Comparison of ENCODE assay signal across 16 cellular contexts in genomic region chr15:87207251-87207650, GRCh38.
DNase-seq lines count a peak whose midpoint lies in the region; ATAC-seq and TF ChIP-seq lines count a peak whose summit lies in the region.
"Had no signal": no experiment of that assay in that cellular context is flagged by ENCODE, and none has a peak within 500 bp of the region (broad histone marks: within the 10 kb centered on the region; RNA-seq: fewer than 3 reads in every experiment).

No MANE protein-coding gene starts in this region.

- peak overlapping the region; percentile 45 for H4K91ac ChIP-seq in mesenchymal stem cell (ENCODE audit: low read length)

- H3K14ac ChIP-seq in mesenchymal stem cell (ENCODE audit: low read length in 2 of 2): no peak overlapping the region

- H3K4me2 ChIP-seq in mesenchymal stem cell (ENCODE audit: low read length, poor library complexity, severe bottlenecking): no peak overlapping the region
- H3K4me2 ChIP-seq: GM23338 had no signal

- H3K79me1 ChIP-seq in mesenchymal stem cell (replicated peaks; ENCODE audit: low read length, poor library complexity, severe bottlenecking): no peaks in the 10 kb centered on the region

- H3K4me3 Mint-ChIP-seq in stimulated activated memory B cell treated with anti-CD40 and anti-IgM and Interleukin-4, amounts not matched to agents 10 μg/mL and 1 μg/mL and 100 μg/mL, for 72 hours: no peak overlapping the region
- no peak overlapping the region for H3K4me3 Mint-ChIP-seq in endothelial cell (ENCODE audit: unreplicated experiment)
- H3K4me3 Mint-ChIP-seq: CD8-positive, alpha-beta T cell; GM23338 had no signal

- H3K27ac Mint-ChIP-seq in stimulated activated memory B cell treated with anti-CD40 and anti-IgM and Interleukin-4, amounts not matched to agents 10 μg/mL and 1 μg/mL and 100 μg/mL, for 72 hours: no peak overlapping the region
- H3K27ac Mint-ChIP-seq in endothelial cell (ENCODE audit: unreplicated experiment): no peak overlapping the region
- H3K27ac Mint-ChIP-seq: CD8-positive, alpha-beta T cell; GM23338 had no signal

- H3K9me3 ChIP-seq in WERI-Rb-1 (ENCODE audit: severe bottlenecking) (no peaks in the 10 kb centered on the region), mesenchymal stem cell (ENCODE audit: control insufficient read depth, low read length) (no peaks in the 10 kb centered on the region), uterus (no peaks in the 10 kb centered on the region)
- H3K9me3 ChIP-seq: BE2C, Caco-2 had no signal

- H3K4ac ChIP-seq in mesenchymal stem cell (ENCODE audit: low read depth in 1 of 2, low read length in 2 of 2): no peak overlapping the region

- TF ChIP-seq POLR2A in uterus (IDR thresholded peaks at IDR 0.05): no peak

- no peaks in the 10 kb centered on the region for H3K4me1 Mint-ChIP-seq in stimulated activated memory B cell treated with anti-CD40 and anti-IgM and Interleukin-4, amounts not matched to agents 10 μg/mL and 1 μg/mL and 100 μg/mL, for 72 hours
- H3K4me1 Mint-ChIP-seq in endothelial cell (ENCODE audit: unreplicated experiment): no peaks in the 10 kb centered on the region
- H3K4me1 Mint-ChIP-seq: GM23338 had no signal

- H3K36me3 ChIP-seq in WERI-Rb-1: no peaks in the 10 kb centered on the region
- no peaks in the 10 kb centered on the region for H3K36me3 ChIP-seq in mesenchymal stem cell (ENCODE audit: control insufficient read depth in 1 of 2, insufficient read depth in 2 of 2, low read depth in 1 of 2, low read length in 2 of 2)
- H3K36me3 ChIP-seq in uterus: no peaks in the 10 kb centered on the region
- H3K36me3 ChIP-seq: BE2C had no signal

- H3K18ac ChIP-seq in mesenchymal stem cell (ENCODE audit: low read depth in 1 of 2, low read length in 2 of 2): no peak overlapping the region

- TF ChIP-seq CTCF in WERI-Rb-1 (IDR thresholded peaks at IDR 0.05; ENCODE audit: low read depth, low read length): no peak
- no peak for TF ChIP-seq CTCF in uterus (IDR thresholded peaks at IDR 0.05)
- TF ChIP-seq CTCF in endothelial cell (IDR thresholded peaks at IDR 0.05; ENCODE audit: unreplicated experiment): no peak

- H3K4me1 ChIP-seq in mesenchymal stem cell (ENCODE audit: control insufficient read depth, insufficient read depth, low read depth, low read length) (no peaks in the 10 kb centered on the region), uterus (no peaks in the 10 kb centered on the region)
- H3K4me1 ChIP-seq: Caco-2 had no signal

- DNase-seq in NCI-H524 (lab: John Stamatoyannopoulos, UW) (peak; percentile 99), NCI-H82 treated with DMSO at 0.1 percent for 48 hours (lab: John Stamatoyannopoulos, UW; ENCODE audit: unreplicated experiment) (peak; percentile 97), WERI-Rb-1 (no peak), mesenchymal stem cell (no peak), uterus (no peak), endothelial cell (ENCODE audit: low spot score) (no peak)
- DNase-seq: BE2C; Caco-2; CD8-positive, alpha-beta T cell; DND-41; GDM1; H7 had no signal

- no peak overlapping the region for H2AK5ac ChIP-seq in mesenchymal stem cell (ENCODE audit: low read length, severe bottlenecking)

- no peak overlapping the region for H3K23ac ChIP-seq in mesenchymal stem cell (ENCODE audit: low read length in 2 of 2)

- H3K27me3 ChIP-seq in WERI-Rb-1 (ENCODE audit: insufficient read depth, low read depth, severe bottlenecking): no peaks in the 10 kb centered on the region
- H3K27me3 ChIP-seq in mesenchymal stem cell (ENCODE audit: control insufficient read depth in 1 of 2, insufficient read depth in 1 of 2, low read length in 2 of 2): no peaks in the 10 kb centered on the region
- H3K27me3 ChIP-seq in uterus: no peaks in the 10 kb centered on the region
- H3K27me3 ChIP-seq: BE2C had no signal

- no peak for ATAC-seq in stimulated activated memory B cell treated with anti-CD40 and anti-IgM and Interleukin-4, amounts not matched to agents 10 μg/mL and 1 μg/mL and 100 μg/mL, for 72 hours
- no peak for ATAC-seq in GM18511 (IDR thresholded peaks at IDR 0.05; ENCODE audit: unreplicated experiment)
- ATAC-seq: CD8-positive, alpha-beta T cell; GM23338 had no signal

- no peak overlapping the region for H2BK12ac ChIP-seq in mesenchymal stem cell (ENCODE audit: low read length in 2 of 2)

- intact Hi-C loops in uterus (cut with DNase I; ENCODE audit: low total_unique reads): no loop called here

- H2BK15ac ChIP-seq in mesenchymal stem cell (ENCODE audit: low read depth, poor library complexity, severe bottlenecking): no peak overlapping the region

- H3K27ac ChIP-seq in WERI-Rb-1 (peak overlapping the region; percentile 71), mesenchymal stem cell (ENCODE audit: low read length, poor library complexity, severe bottlenecking) (no peak overlapping the region), uterus (no peak overlapping the region)
- H3K27ac ChIP-seq: C4-2B had no signal

- WGBS in mesenchymal stem cell: 100% methylated on average over 1 of the region's 2 CpGs

- H3K36me3 Mint-ChIP-seq in stimulated activated memory B cell treated with anti-CD40 and anti-IgM and Interleukin-4, amounts not matched to agents 10 μg/mL and 1 μg/mL and 100 μg/mL, for 72 hours: no peaks in the 10 kb centered on the region
- no peaks in the 10 kb centered on the region for H3K36me3 Mint-ChIP-seq in endothelial cell (ENCODE audit: low read depth, unreplicated experiment)
- H3K36me3 Mint-ChIP-seq: CD8-positive, alpha-beta T cell had no signal

- peak overlapping the region; percentile 30 for H4K8ac ChIP-seq in mesenchymal stem cell (ENCODE audit: low read length)

- H3K9me3 Mint-ChIP-seq in stimulated activated memory B cell treated with anti-CD40 and anti-IgM and Interleukin-4, amounts not matched to agents 10 μg/mL and 1 μg/mL and 100 μg/mL, for 72 hours: peaks cover 3% of the 10 kb centered on the region
- no peaks in the 10 kb centered on the region for H3K9me3 Mint-ChIP-seq in endothelial cell (ENCODE audit: unreplicated experiment)
- H3K9me3 Mint-ChIP-seq: CD8-positive, alpha-beta T cell; GM23338 had no signal

- no peak overlapping the region for H3K9ac ChIP-seq in mesenchymal stem cell (ENCODE audit: low read length)

- no peak overlapping the region for H2BK120ac ChIP-seq in mesenchymal stem cell (ENCODE audit: low read depth, low read length)

- no peaks in the 10 kb centered on the region for H3K27me3 Mint-ChIP-seq in stimulated activated memory B cell treated with anti-CD40 and anti-IgM and Interleukin-4, amounts not matched to agents 10 μg/mL and 1 μg/mL and 100 μg/mL, for 72 hours
- no peaks in the 10 kb centered on the region for H3K27me3 Mint-ChIP-seq in endothelial cell (ENCODE audit: unreplicated experiment)

- H2AFZ ChIP-seq in mesenchymal stem cell (ENCODE audit: low read depth, low read length): no peak overlapping the region
- H2AFZ ChIP-seq: GM23338 had no signal

- no peak overlapping the region for H3K4me3 ChIP-seq in WERI-Rb-1 (ENCODE audit: low read depth, low read length)
- H3K4me3 ChIP-seq in mesenchymal stem cell (ENCODE audit: insufficient read depth in 1 of 2, low read depth in 1 of 2, low read length in 2 of 2): no peak overlapping the region
- H3K4me3 ChIP-seq in uterus: no peak overlapping the region
- H3K4me3 ChIP-seq: GM23338 had no signal

- no peak overlapping the region for H2BK5ac ChIP-seq in mesenchymal stem cell (ENCODE audit: low read depth, low read length, poor library complexity, severe bottlenecking)

Comparison
In these comparisons a context has a peak if more than half of its experiments do, and no peak if none do; other contexts are left out.
1. DNase-seq: peak in NCI-H524 (2 of 2) and NCI-H82 treated with DMSO at 0.1 percent for 48 hours (single experiment); none in WERI-Rb-1 (single experiment), mesenchymal stem cell (single experiment), uterus (0 of 2) and endothelial cell (single experiment).